8 cellular contexts compared by ENCODE assay signal in genomic region chr5:134525687-134526482, GRCh38. TPM values are rescaled to one million over a fixed set of nuclear protein-coding genes. Genes with fewer than 3 reads are reported as not detected.
DNase-seq lines count a peak whose midpoint lies in the region; ATAC-seq, FAIRE-seq and TF ChIP-seq lines count a peak whose summit lies in the region.

No MANE protein-coding gene starts in this region.

- FAIRE-seq in small intestine (lab: Jason Lieb, UNC), result no peak

- peaks cover 61% of the 10 kb centered on the region for H3K4me1 Mint-ChIP-seq in Calu3 (ENCODE audit: low read depth, unreplicated experiment)
- H3K4me1 Mint-ChIP-seq in WTC11, result peaks cover 52% of the 10 kb centered on the region

- no peaks in the 10 kb centered on the region for H3K9me3 ChIP-seq in HEK293 (ENCODE audit: control insufficient read depth, insufficient read depth, low read depth, low read length)
- no peaks in the 10 kb centered on the region for H3K9me3 ChIP-seq in small intestine (ENCODE audit: control insufficient read depth, low read depth)

- intact Hi-C loops in Calu3 (cut with micrococcal nuclease; ENCODE audit: unreplicated experiment), result loop anchor here (1.0 to 5.0 kb wide), 6 partner anchors 15 to 125 kb away; no protein-coding TSS in a partner anchor

- H3K36me3 ChIP-seq in HEK293 (ENCODE audit: control insufficient read depth in 2 of 2, insufficient read depth in 1 of 2, low read length in 2 of 2) (no peaks in the 10 kb centered on the region), small intestine (ENCODE audit: control insufficient read depth in 2 of 2, insufficient read depth in 2 of 2, low read length in 2 of 2) (no peaks in the 10 kb centered on the region)

- 0 to 1% (median 0%) methylated on average over 59 to 84 of the region's 84 CpGs for WGBS in small intestine, 3 donors

- H3K9me3 Mint-ChIP-seq in Calu3 (ENCODE audit: low read depth, unreplicated experiment) (no peaks in the 10 kb centered on the region), WTC11 (no peaks in the 10 kb centered on the region)

- H3K27ac ChIP-seq in HEK293 (ENCODE audit: extremely low read depth, low read depth, low read length) (peak overlapping the region; percentile 65; the same call in 1 of the 2 replicates), small intestine (ENCODE audit: low read depth in 1 of 2, low read length in 1 of 2) (peak overlapping the region; percentile 93 to 95)

- TF ChIP-seq CTCF in Calu3 (IDR thresholded peaks at IDR 0.05; ENCODE audit: unreplicated experiment), result no peak
- no peak; the same call in 1 of the 2 replicates for TF ChIP-seq CTCF in HEK293 (tag by site-specific recombination; IDR thresholded peaks at IDR 0.05)
- no peak for TF ChIP-seq CTCF in WTC11 (IDR thresholded peaks at IDR 0.05)

- ATAC-seq in WTC11 (no peak), GM21786 (IDR thresholded peaks at IDR 0.05; ENCODE audit: unreplicated experiment) (no peak)

- CTCF ChIA-PET in Calu3 (lab: Charles Lee) (interaction anchor here (0.6 to 3.1 kb wide), 7 partner anchors 15 to 115 kb away, joined by 3 to 23 read pairs (median 10); no protein-coding TSS in a partner anchor), HEK293 (lab: Yijun Ruan, JAX) (interaction anchor here (0.6 to 2.4 kb wide), 7 partner anchors 25 to 167 kb away, joined by 3 to 13 read pairs (median 3); partner anchors contain the start of gene CDKN2AIPNL), WTC11 (lab: Charles Lee) (interaction anchor here (0.6 to 6.6 kb wide), 11 partner anchors 13 to 396 kb away, joined by 3 to 54 read pairs (median 6); no protein-coding TSS in a partner anchor)

- H3K4me3 ChIP-seq in HEK293 (ENCODE audit: low read depth, low read length), result peak overlapping the region; percentile 69
- peak overlapping the region; percentile 88 to 96 for H3K4me3 ChIP-seq in small intestine (ENCODE audit: low read depth in 1 of 2, low read length in 2 of 2)

- POLR2A ChIA-PET in HEK293 (lab: Yijun Ruan, JAX) (interaction anchor here (0.6 to 5.6 kb wide), 6 partner anchors 14 to 380 kb away, joined by 3 to 39 read pairs (median 8); partner anchors contain the start of gene UBE2B), WTC11 (lab: Charles Lee) (interaction anchor here (0.5 to 5.8 kb wide), 10 partner anchors 14 to 154 kb away, joined by 3 to 58 read pairs (median 6); partner anchors contain the start of genes CDKN2AIPNL and UBE2B)

- H3K4me1 ChIP-seq in HEK293 (ENCODE audit: control insufficient read depth, insufficient read depth, low read length), result peaks cover 4% of the 10 kb centered on the region
- H3K4me1 ChIP-seq in small intestine (ENCODE audit: control insufficient read depth in 2 of 2, insufficient read depth in 1 of 2, low read depth in 1 of 2, low read length in 1 of 2), result peaks cover 6 to 27% of the 10 kb centered on the region in 2 donors

- DNase-seq in Calu3 (peak; percentile 71), NCI-H2107 treated with DMSO at 0.1 percent for 48 hours (lab: John Stamatoyannopoulos, UW; ENCODE audit: unreplicated experiment) (peak; percentile 14), WTC11 (ENCODE audit: low spot score) (peak; percentile 65), inferior parietal cortex (ENCODE audit: extremely low spot score) (peak; percentile 76), small intestine (peak; percentile 61)
- DNase-seq in central memory CD4-positive, alpha-beta T cell, result peak; percentile 60

- H3K27me3 ChIP-seq in small intestine (ENCODE audit: control insufficient read depth in 2 of 2, insufficient read depth in 2 of 2, low read length in 2 of 2), result no peaks in the 10 kb centered on the region

- peak overlapping the region; percentile 92 for H3K4me3 Mint-ChIP-seq in Calu3 (ENCODE audit: low read depth, unreplicated experiment)
- H3K4me3 Mint-ChIP-seq in WTC11, result peak overlapping the region; percentile 98

- H3K36me3 Mint-ChIP-seq in Calu3 (ENCODE audit: insufficient read depth, unreplicated experiment) (peaks cover 52% of the 10 kb centered on the region), WTC11 (no peaks in the 10 kb centered on the region)

- H3K27ac Mint-ChIP-seq in Calu3 (ENCODE audit: unreplicated experiment) (peak overlapping the region; percentile 97), WTC11 (peak overlapping the region; percentile 98)

- H3K27me3 Mint-ChIP-seq in Calu3 (ENCODE audit: unreplicated experiment), result no peaks in the 10 kb centered on the region
- no peaks in the 10 kb centered on the region for H3K27me3 Mint-ChIP-seq in WTC11 (ENCODE audit: low read depth)

- no TSS peak for BruUV-seq in Calu3 (replicated peaks; lab: Mats Ljungman, UMichigan)

TF ChIP-seq in HEK293, 187 proteins besides CTCF, POLR2A, EP300 and RAD21 (continues in another document):
- TF ChIP-seq ZBTB17 (tag by site-specific recombination; IDR thresholded peaks at IDR 0.05) (peak; percentile 91), IKZF3 (tag by site-specific recombination; IDR thresholded peaks at IDR 0.05) (peak; percentile 80), ZFP69B (tag by site-specific recombination; IDR thresholded peaks at IDR 0.05) (peak; percentile 24; the same call in 1 of the 2 replicates), INSM2 (tag by site-specific recombination; IDR thresholded peaks at IDR 0.05) (no peak), ZNF335 (tag by site-specific recombination; conservative IDR thresholded peaks at IDR 0.05) (0 out of 2 replicates have a peak, but pooled peaks have one; percentile 47), SCRT2 (tag by site-specific recombination; IDR thresholded peaks at IDR 0.05) (peak; percentile 29; the same call in 1 of the 2 replicates), ZNF366 (tag by site-specific recombination; conservative IDR thresholded peaks at IDR 0.05) (peak; percentile 75), ZBTB26 (tag by site-specific recombination; optimal IDR thresholded peaks at IDR 0.05) (peak; percentile 41), YY1 (tag by site-specific recombination; IDR thresholded peaks at IDR 0.05) (peak; percentile 20; the same call in 1 of the 2 replicates)

TF ChIP-seq in WTC11, 78 proteins besides CTCF, POLR2A, EP300 and RAD21 (continues in another document):
- TF ChIP-seq JUN (CRISPR knock-in tag; IDR thresholded peaks at IDR 0.05) (no peak), FOXK1 (CRISPR knock-in tag; IDR thresholded peaks at IDR 0.05) (no peak), ZNF671 (CRISPR knock-in tag; IDR thresholded peaks at IDR 0.05) (no peak), ZNF425 (CRISPR knock-in tag; conservative IDR thresholded peaks at IDR 0.05) (no peak), PRRX2 (CRISPR knock-in tag; IDR thresholded peaks at IDR 0.05) (no peak), TEAD1 (CRISPR knock-in tag; IDR thresholded peaks at IDR 0.05) (0 out of 2 replicates have a peak, but pooled peaks have one; percentile 33), CDX4 (CRISPR knock-in tag; IDR thresholded peaks at IDR 0.05; ENCODE audit: borderline replicate concordance) (no peak), NFE2L1 (CRISPR knock-in tag; IDR thresholded peaks at IDR 0.05) (no peak), IRF1 (CRISPR knock-in tag; IDR thresholded peaks at IDR 0.05) (no peak), KAT7 (CRISPR knock-in tag; IDR thresholded peaks at IDR 0.05; ENCODE audit: borderline replicate concordance) (0 out of 2 replicates have a peak, but pooled peaks have one; percentile 26), ZNF512 (CRISPR knock-in tag; IDR thresholded peaks at IDR 0.05; ENCODE audit: borderline replicate concordance) (no peak), ZNF232 (CRISPR knock-in tag; IDR thresholded peaks at IDR 0.05) (no peak), NFATC4 (CRISPR knock-in tag; IDR thresholded peaks at IDR 0.05) (no peak), TEAD4 (CRISPR knock-in tag; IDR thresholded peaks at IDR 0.05) (no peak)

RNA-seq across cellular contexts. Expression of gene JADE2, which starts 0.4 kb away (rescaled TPM):
- 93.4 and 128 TPM in 2 replicates for total RNA-seq in Calu3 (2022)
- total RNA-seq in WTC11 (2021), result 39.4 to 46.2 TPM (median 40.8 TPM) in 3 replicates
- 10 to 100 TPM in 1 of 3 donors, 1 to 10 TPM in 2; 8.1 to 24.2 (median 8.4) TPM for polyA plus RNA-seq in small intestine

Comparison
In these comparisons a context has a peak if more than half of its experiments do, and no peak if none do; other contexts are left out.
1. DNase-seq: peak in every context shown above with its lines; median percentile 76 in inferior parietal cortex; 71 in Calu3; 65 in WTC11; 61 in small intestine; 60 in central memory CD4-positive, alpha-beta T cell; 14 in NCI-H2107 treated with DMSO at 0.1 percent for 48 hours.